8 cellular contexts compared by ENCODE assay signal in the genomic region with DNA sequence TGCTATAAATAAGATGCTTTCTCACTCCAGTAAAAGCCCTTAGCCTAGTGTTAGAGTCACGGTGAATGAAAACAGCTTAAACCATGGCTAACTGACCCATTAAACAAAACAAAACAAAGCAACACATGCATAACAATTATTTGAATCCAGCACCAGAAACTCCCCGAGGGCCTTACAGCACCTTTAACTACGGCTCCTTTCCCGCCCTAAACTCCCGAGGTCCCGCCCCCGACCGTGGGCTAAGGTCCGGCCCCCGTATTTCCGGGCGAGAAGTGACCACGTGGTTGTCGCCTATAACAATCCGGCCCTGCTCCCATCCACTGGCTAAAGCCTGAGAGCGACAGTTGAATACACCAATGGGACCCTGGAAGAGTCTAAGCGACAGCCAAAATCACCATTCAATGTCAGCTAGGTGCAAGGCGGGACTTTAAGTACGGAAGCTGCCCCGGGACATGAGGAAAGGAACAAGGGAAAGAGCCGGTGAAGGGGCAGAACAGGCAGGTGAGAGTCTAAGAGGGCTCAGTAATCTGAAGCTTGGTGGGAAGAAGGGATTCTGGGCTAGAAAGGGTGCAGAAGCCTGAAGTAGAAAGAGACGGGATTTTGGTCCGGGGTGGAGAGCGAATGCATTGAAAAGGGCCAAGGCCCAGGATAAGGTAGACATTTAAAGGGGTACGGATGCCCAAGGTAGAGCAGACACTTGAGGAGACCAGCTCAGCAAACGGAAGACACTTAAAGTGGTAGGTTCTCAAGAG.
DNase-seq lines count a peak whose midpoint lies in the region; ATAC-seq and FAIRE-seq lines count a peak whose summit lies in the region.

FLAD1 (plus strand) TSS at position 448 of the 752 bp plus-strand sequence. CDS start 351 bp downstream, outside the sequence.

- H3K27ac ChIP-seq in BLaER1, result peak within 1 kb of the TSS; percentile 86

- peaks cover 40% of the 10 kb centered on the region for H3K4me1 ChIP-seq in BLaER1

- H3K4me2 ChIP-seq in BLaER1, result peak within 1 kb of the TSS; percentile 99

- ATAC-seq in GM19328 (IDR thresholded peaks at IDR 0.05; ENCODE audit: unreplicated experiment) (peak; percentile 97), HG03469 (IDR thresholded peaks at IDR 0.05; ENCODE audit: unreplicated experiment) (peak; percentile 92)

- peak within 1 kb of the TSS; percentile 96 for H3K9ac ChIP-seq in BLaER1

- peak within 1 kb of the TSS; percentile 94 for H3K4me3 ChIP-seq in BLaER1

- peak; percentile 85 for FAIRE-seq in colon (lab: Jason Lieb, UNC)

- peaks cover 66% of the 10 kb centered on the region for H3K36me3 ChIP-seq in BLaER1

- H3K27me3 ChIP-seq in BLaER1, result no peaks in the 10 kb centered on the region

- H3K9me3 ChIP-seq in BLaER1, result no peaks in the 10 kb centered on the region

- DNase-seq in NCI-H526 (lab: John Stamatoyannopoulos, UW), result peak; percentile 100
- DNase-seq in activated CD4-positive, alpha-beta T cell treated with anti-CD3 and anti-CD28 coated beads for 4 hours, result peak; percentile 94 to 95
- peak; percentile 100 for DNase-seq in kidney tubule cell (ENCODE audit: low spot score)
- peak; percentile 91 to 93 for DNase-seq in stimulated activated CD4-positive, alpha-beta T cell treated with anti-CD3 and anti-CD28 coated beads, Interleukin-1b, Interleukin-23, amount 100 ng/mL, for 1 hour (ENCODE audit: low read depth in 2 of 2)

- H4K20me1 ChIP-seq in BLaER1, result peaks cover 17% of the 10 kb centered on the region

Comparison
In these comparisons a context has a peak if more than half of its experiments do, and no peak if none do; other contexts are left out.
1. Peak in every context shown above with its lines: DNase-seq, ATAC-seq, H3K4me3 ChIP-seq and H3K27ac ChIP-seq.